Comparison of ENCODE assay signal across 22 cellular contexts in genomic region chr3:13385373-13385965, GRCh38. TPM values are rescaled to one million over a fixed set of nuclear protein-coding genes. Genes with fewer than 3 reads are reported as not detected.
DNase-seq lines count a peak whose midpoint lies in the region; ATAC-seq lines count a peak whose summit lies in the region.
"Had no signal": no experiment of that assay in that cellular context is flagged by ENCODE, and none has a peak within 500 bp of the region (broad histone marks: within the 10 kb centered on the region; RNA-seq: fewer than 3 reads in every experiment).

No MANE protein-coding gene starts in this region.

- no peak overlapping the region for H3K4me3 Mint-ChIP-seq in activated T-cell treated with anti-CD3 and anti-CD28 coated beads, Interleukin-2, amount 50 U/mL, for 72 hours
- no peak overlapping the region for H3K4me3 Mint-ChIP-seq in activated T-helper 1 cell treated with anti-CD3 and anti-CD28 coated beads, Interleukin-12 subunit alpha, Interleukin-12 subunit beta, Interleukin-2, Interleukin-4 antibody, amounts not matched to agents 30 ng/mL and 10 ng/mL and 1 ng/mL, durations not matched to agents 14 hours and 24 hours and 36 hours
- no peak overlapping the region for H3K4me3 Mint-ChIP-seq in immature natural killer cell
- H3K4me3 Mint-ChIP-seq in stimulated activated effector memory CD8-positive, alpha-beta T cell treated with anti-CD3 and anti-CD28 coated beads, Interleukin-12 subunit alpha, Interleukin-12 subunit beta, amount 100 ng/mL, for 72 hours, result no peak overlapping the region
- H3K4me3 Mint-ChIP-seq: activated B cell treated with CpG ODN at 0.5 μM for 24 hours; GM23338; natural killer cell; T-helper 2 cell treated with Interferon-gamma antibody and Interleukin-4, amounts not matched to agents 5 μg/mL and 100 μg/mL, for 36 hours had no signal

- intact Hi-C loops in activated T-helper 1 cell treated with anti-CD3 and anti-CD28 coated beads, Interleukin-12 subunit alpha, Interleukin-12 subunit beta, Interleukin-2, Interleukin-4 antibody, amounts not matched to agents 30 ng/mL and 10 ng/mL and 1 ng/mL, durations not matched to agents 14 hours and 24 hours and 36 hours (cut with micrococcal nuclease), result no loop called here

- H3K9me3 Mint-ChIP-seq in activated T-cell treated with anti-CD3 and anti-CD28 coated beads, Interleukin-2, amount 50 U/mL, for 72 hours, result no peaks in the 10 kb centered on the region
- no peaks in the 10 kb centered on the region for H3K9me3 Mint-ChIP-seq in activated T-helper 1 cell treated with anti-CD3 and anti-CD28 coated beads, Interleukin-12 subunit alpha, Interleukin-12 subunit beta, Interleukin-2, Interleukin-4 antibody, amounts not matched to agents 30 ng/mL and 10 ng/mL and 1 ng/mL, durations not matched to agents 14 hours and 24 hours and 36 hours
- H3K9me3 Mint-ChIP-seq in immature natural killer cell, result no peaks in the 10 kb centered on the region
- H3K9me3 Mint-ChIP-seq in stimulated activated effector memory CD8-positive, alpha-beta T cell treated with anti-CD3 and anti-CD28 coated beads, Interleukin-12 subunit alpha, Interleukin-12 subunit beta, amount 100 ng/mL, for 72 hours, result no peaks in the 10 kb centered on the region
- H3K9me3 Mint-ChIP-seq: activated B cell treated with CpG ODN at 0.5 μM for 24 hours; GM23338; natural killer cell; T-helper 2 cell treated with Interferon-gamma antibody and Interleukin-4, amounts not matched to agents 5 μg/mL and 100 μg/mL, for 36 hours had no signal

- H3K36me3 Mint-ChIP-seq in activated T-cell treated with anti-CD3 and anti-CD28 coated beads, Interleukin-2, amount 50 U/mL, for 72 hours (ENCODE audit: insufficient read depth in 2 of 2), result peaks cover 17 to 32% of the 10 kb centered on the region in 2 donors
- H3K36me3 Mint-ChIP-seq in activated T-helper 1 cell treated with anti-CD3 and anti-CD28 coated beads, Interleukin-12 subunit alpha, Interleukin-12 subunit beta, Interleukin-2, Interleukin-4 antibody, amounts not matched to agents 30 ng/mL and 10 ng/mL and 1 ng/mL, durations not matched to agents 14 hours and 24 hours and 36 hours (ENCODE audit: low read depth), result peaks cover 56% of the 10 kb centered on the region
- H3K36me3 Mint-ChIP-seq in immature natural killer cell, result peaks cover 11 to 49% (median 24%) of the 10 kb centered on the region in 3 donors
- peaks cover 100% of the 10 kb centered on the region for H3K36me3 Mint-ChIP-seq in stimulated activated effector memory CD8-positive, alpha-beta T cell treated with anti-CD3 and anti-CD28 coated beads, Interleukin-12 subunit alpha, Interleukin-12 subunit beta, amount 100 ng/mL, for 72 hours

- peak overlapping the region; percentile 82 for H3K27ac Mint-ChIP-seq in activated T-cell treated with anti-CD3 and anti-CD28 coated beads, Interleukin-2, amount 50 U/mL, for 72 hours
- peak overlapping the region; percentile 9 for H3K27ac Mint-ChIP-seq in activated T-helper 1 cell treated with anti-CD3 and anti-CD28 coated beads, Interleukin-12 subunit alpha, Interleukin-12 subunit beta, Interleukin-2, Interleukin-4 antibody, amounts not matched to agents 30 ng/mL and 10 ng/mL and 1 ng/mL, durations not matched to agents 14 hours and 24 hours and 36 hours
- H3K27ac Mint-ChIP-seq in immature natural killer cell, result peak overlapping the region in 4 of 6 donors; percentile 6 to 53 (median 10)
- H3K27ac Mint-ChIP-seq in stimulated activated effector memory CD8-positive, alpha-beta T cell treated with anti-CD3 and anti-CD28 coated beads, Interleukin-12 subunit alpha, Interleukin-12 subunit beta, amount 100 ng/mL, for 72 hours, result peak overlapping the region; percentile 50
- H3K27ac Mint-ChIP-seq: activated B cell treated with CpG ODN at 0.5 μM for 24 hours, GM23338 had no signal

- no peak for ATAC-seq in activated T-cell treated with anti-CD3 and anti-CD28 coated beads, Interleukin-2, amount 50 U/mL, for 72 hours (replicated peaks in 1 of 2)
- ATAC-seq in stimulated activated effector memory CD8-positive, alpha-beta T cell treated with anti-CD3 and anti-CD28 coated beads, Interleukin-12 subunit alpha, Interleukin-12 subunit beta, amount 100 ng/mL, for 72 hours, result no peak
- ATAC-seq in HG03175 (IDR thresholded peaks at IDR 0.05; ENCODE audit: unreplicated experiment), result no peak
- ATAC-seq: A549, GM23338, heart right ventricle, natural killer cell, PC-3 had no signal

- no peaks in the 10 kb centered on the region for H3K27me3 Mint-ChIP-seq in activated T-cell treated with anti-CD3 and anti-CD28 coated beads, Interleukin-2, amount 50 U/mL, for 72 hours (ENCODE audit: low read depth)
- no peaks in the 10 kb centered on the region for H3K27me3 Mint-ChIP-seq in activated T-helper 1 cell treated with anti-CD3 and anti-CD28 coated beads, Interleukin-12 subunit alpha, Interleukin-12 subunit beta, Interleukin-2, Interleukin-4 antibody, amounts not matched to agents 30 ng/mL and 10 ng/mL and 1 ng/mL, durations not matched to agents 14 hours and 24 hours and 36 hours (ENCODE audit: insufficient read depth)
- H3K27me3 Mint-ChIP-seq in immature natural killer cell (ENCODE audit: low read depth in 3 of 3), result peaks cover 0 to 2% (median 2%) of the 10 kb centered on the region in 3 donors
- H3K27me3 Mint-ChIP-seq: activated B cell treated with CpG ODN at 0.5 μM for 24 hours had no signal

- no peak for DNase-seq in activated T-cell treated with anti-CD3 and anti-CD28 coated beads, Interleukin-2, amount 50 U/mL, for 72 hours
- no peak for DNase-seq in activated T-cell treated with anti-CD3 and anti-CD28 coated beads, Interleukin-2, amount 50 U/mL, for 48 hours
- no peak for DNase-seq in activated T-helper 1 cell treated with anti-CD3 and anti-CD28 coated beads, Interleukin-12 subunit alpha, Interleukin-12 subunit beta, Interleukin-2, Interleukin-4 antibody, amounts not matched to agents 30 ng/mL and 10 ng/mL and 1 ng/mL, durations not matched to agents 14 hours and 24 hours and 36 hours (ENCODE audit: low spot score)
- DNase-seq in immature natural killer cell (no peak), DMS79 treated with DMSO at 0.1 percent for 48 hours (lab: John Stamatoyannopoulos, UW) (no peak), HUDEP-2 (lab: John Stamatoyannopoulos, UW; ENCODE audit: unreplicated experiment in 76 of 76) (no peak)
- DNase-seq in stimulated activated effector memory CD8-positive, alpha-beta T cell treated with anti-CD3 and anti-CD28 coated beads, Interleukin-12 subunit alpha, Interleukin-12 subunit beta, amount 100 ng/mL, for 72 hours (ENCODE audit: low spot score in 2 of 2), result no peak
- DNase-seq: activated B cell treated with CpG ODN at 0.5 μM for 24 hours; activated effector memory CD4-positive, alpha-beta T cell treated with Interleukin-2 at 50 U/mL for 16 hours; GF-D8; heart right ventricle; natural killer cell; NCI-H1436; PC-3; SJCRH30; stimulated activated CD4-positive, alpha-beta T cell treated with anti-CD3 and anti-CD28 coated beads, Interleukin-1b, Interleukin-23, amount 100 ng/mL, for 48 hours; stimulated activated naive CD4-positive, alpha-beta T cell treated with Interleukin-2 at 50 U/mL for 16 hours; upper lobe of right lung had no signal

- no peaks in the 10 kb centered on the region for H3K4me1 Mint-ChIP-seq in activated T-cell treated with anti-CD3 and anti-CD28 coated beads, Interleukin-2, amount 50 U/mL, for 72 hours (ENCODE audit: low read depth)
- peaks cover 23% of the 10 kb centered on the region for H3K4me1 Mint-ChIP-seq in activated T-helper 1 cell treated with anti-CD3 and anti-CD28 coated beads, Interleukin-12 subunit alpha, Interleukin-12 subunit beta, Interleukin-2, Interleukin-4 antibody, amounts not matched to agents 30 ng/mL and 10 ng/mL and 1 ng/mL, durations not matched to agents 14 hours and 24 hours and 36 hours (ENCODE audit: low read depth)
- peaks cover 2 to 11% of the 10 kb centered on the region in 2 donors for H3K4me1 Mint-ChIP-seq in immature natural killer cell
- peaks cover 14% of the 10 kb centered on the region for H3K4me1 Mint-ChIP-seq in stimulated activated effector memory CD8-positive, alpha-beta T cell treated with anti-CD3 and anti-CD28 coated beads, Interleukin-12 subunit alpha, Interleukin-12 subunit beta, amount 100 ng/mL, for 72 hours

RNA-seq across cellular contexts. Expression of gene NUP210, which starts 34.7 kb away (rescaled TPM):
- total RNA-seq in activated T-cell treated with anti-CD3 and anti-CD28 coated beads, Interleukin-2, amount 50 U/mL, for 72 hours, result 100 to 1,000 TPM; 138 to 144 TPM
- total RNA-seq in activated T-helper 1 cell treated with anti-CD3 and anti-CD28 coated beads, Interleukin-12 subunit alpha, Interleukin-12 subunit beta, Interleukin-2, Interleukin-4 antibody, amounts not matched to agents 30 ng/mL and 10 ng/mL and 1 ng/mL, durations not matched to agents 14 hours and 24 hours and 36 hours, result 149 and 152 TPM in 2 replicates
- polyA plus RNA-seq in immature natural killer cell, result 100 to 1,000 TPM in 1 of 3 donors, 10 to 100 TPM in 2; 10.9 to 120 (median 36.7) TPM

Comparison
In these comparisons a context has a peak if more than half of its experiments do, and no peak if none do; other contexts are left out.
1. H3K27ac Mint-ChIP-seq: peak in every context shown above with its lines; median percentile 82 in activated T-cell treated with anti-CD3 and anti-CD28 coated beads, Interleukin-2, amount 50 U/mL, for 72 hours; 50 in stimulated activated effector memory CD8-positive, alpha-beta T cell treated with anti-CD3 and anti-CD28 coated beads, Interleukin-12 subunit alpha, Interleukin-12 subunit beta, amount 100 ng/mL, for 72 hours; 10 in immature natural killer cell; 9 in activated T-helper 1 cell treated with anti-CD3 and anti-CD28 coated beads, Interleukin-12 subunit alpha, Interleukin-12 subunit beta, Interleukin-2, Interleukin-4 antibody, amounts not matched to agents 30 ng/mL and 10 ng/mL and 1 ng/mL, durations not matched to agents 14 hours and 24 hours and 36 hours.